In genomic region chr13:109840201-109840892, GRCh38 we compare ENCODE assay signal across 10 cellular contexts. TPM values are rescaled to one million over a fixed set of nuclear protein-coding genes. Genes with fewer than 3 reads are reported as not detected.
DNase-seq lines count a peak whose midpoint lies in the region; ATAC-seq and TF ChIP-seq lines count a peak whose summit lies in the region.
"Had no signal": no experiment of that assay in that cellular context is flagged by ENCODE, and none has a peak within 500 bp of the region (broad histone marks: within the 10 kb centered on the region; RNA-seq: fewer than 3 reads in every experiment).

No MANE protein-coding gene starts in this region.

- H3K9me3 Mint-ChIP-seq in activated CD8-positive, alpha-beta T cell treated with anti-CD3 and anti-CD28 coated beads for 36 hours, result no peaks in the 10 kb centered on the region
- no peaks in the 10 kb centered on the region for H3K9me3 Mint-ChIP-seq in activated CD8-positive, alpha-beta T cell treated with anti-CD3 and anti-CD28 coated beads, Interleukin-2, amount 10 ng/mL, durations not matched to agents 7 days and 5 days (ENCODE audit: insufficient read depth)
- H3K9me3 Mint-ChIP-seq: CD8-positive, alpha-beta memory T cell had no signal

- H3K27me3 Mint-ChIP-seq in activated CD8-positive, alpha-beta T cell treated with anti-CD3 and anti-CD28 coated beads for 36 hours, result peaks cover 18% of the 10 kb centered on the region
- H3K27me3 Mint-ChIP-seq in activated CD8-positive, alpha-beta T cell treated with anti-CD3 and anti-CD28 coated beads, Interleukin-2, amount 10 ng/mL, durations not matched to agents 7 days and 5 days (ENCODE audit: low read depth), result peaks cover 7% of the 10 kb centered on the region

- ATAC-seq in activated CD8-positive, alpha-beta T cell treated with anti-CD3 and anti-CD28 coated beads for 36 hours, result peak; percentile 97
- no peak for ATAC-seq in activated CD8-positive, alpha-beta T cell treated with anti-CD3 and anti-CD28 coated beads, Interleukin-2, amount 10 ng/mL, durations not matched to agents 7 days and 5 days

- H3K27ac Mint-ChIP-seq in activated CD8-positive, alpha-beta T cell treated with anti-CD3 and anti-CD28 coated beads for 36 hours, result no peak overlapping the region
- no peak overlapping the region for H3K27ac Mint-ChIP-seq in activated CD8-positive, alpha-beta T cell treated with anti-CD3 and anti-CD28 coated beads, Interleukin-2, amount 10 ng/mL, durations not matched to agents 7 days and 5 days
- H3K27ac Mint-ChIP-seq: CD8-positive, alpha-beta memory T cell had no signal

- no peaks in the 10 kb centered on the region for H3K36me3 Mint-ChIP-seq in activated CD8-positive, alpha-beta T cell treated with anti-CD3 and anti-CD28 coated beads for 36 hours (ENCODE audit: low read depth)
- no peaks in the 10 kb centered on the region for H3K36me3 Mint-ChIP-seq in activated CD8-positive, alpha-beta T cell treated with anti-CD3 and anti-CD28 coated beads, Interleukin-2, amount 10 ng/mL, durations not matched to agents 7 days and 5 days (ENCODE audit: low read depth)
- H3K36me3 Mint-ChIP-seq: CD8-positive, alpha-beta memory T cell had no signal

- no peak for TF ChIP-seq CTCF in activated CD8-positive, alpha-beta T cell treated with anti-CD3 and anti-CD28 coated beads for 36 hours (IDR thresholded peaks at IDR 0.05)
- no peak for TF ChIP-seq CTCF in epithelial cell of esophagus (IDR thresholded peaks at IDR 0.05; ENCODE audit: insufficient read depth, low read depth, low read length, missing control alignments)

- peaks cover 6% of the 10 kb centered on the region for H3K4me1 Mint-ChIP-seq in activated CD8-positive, alpha-beta T cell treated with anti-CD3 and anti-CD28 coated beads for 36 hours (ENCODE audit: low read depth)
- H3K4me1 Mint-ChIP-seq in activated CD8-positive, alpha-beta T cell treated with anti-CD3 and anti-CD28 coated beads, Interleukin-2, amount 10 ng/mL, durations not matched to agents 7 days and 5 days (ENCODE audit: low read depth), result peaks cover 7% of the 10 kb centered on the region

- no peak overlapping the region for H3K4me3 Mint-ChIP-seq in activated CD8-positive, alpha-beta T cell treated with anti-CD3 and anti-CD28 coated beads for 36 hours
- no peak overlapping the region for H3K4me3 Mint-ChIP-seq in activated CD8-positive, alpha-beta T cell treated with anti-CD3 and anti-CD28 coated beads, Interleukin-2, amount 10 ng/mL, durations not matched to agents 7 days and 5 days
- H3K4me3 Mint-ChIP-seq: CD8-positive, alpha-beta memory T cell had no signal

- intact Hi-C loops in activated CD8-positive, alpha-beta T cell treated with anti-CD3 and anti-CD28 coated beads for 36 hours (cut with micrococcal nuclease), result no loop called here

- CTCF ChIA-PET in activated CD8-positive, alpha-beta T cell treated with anti-CD3 and anti-CD28 coated beads for 36 hours (lab: Charles Lee), result no interaction called here
- CTCF ChIA-PET in activated CD8-positive, alpha-beta T cell treated with anti-CD3 and anti-CD28 coated beads, Interleukin-2, amount 10 ng/mL, durations not matched to agents 7 days and 5 days (lab: Charles Lee), result no interaction called here

- no peak overlapping the region for H3K4me3 ChIP-seq in epithelial cell of esophagus (ENCODE audit: low read length)
- H3K4me3 ChIP-seq: left ventricle myocardium inferior had no signal

- peak; percentile 42 for DNase-seq in activated CD8-positive, alpha-beta T cell treated with anti-CD3 and anti-CD28 coated beads for 36 hours
- DNase-seq in activated CD8-positive, alpha-beta T cell treated with anti-CD3 and anti-CD28 coated beads, Interleukin-2, amount 10 ng/mL, durations not matched to agents 7 days and 5 days, result no peak
- DNase-seq in NCI-H226 (peak; percentile 27), epithelial cell of esophagus (ENCODE audit: low read depth) (peak; percentile 82), NCI-H1436 (lab: John Stamatoyannopoulos, UW) (no peak), NCI-H2029 (lab: John Stamatoyannopoulos, UW) (no peak), NCI-H2196 treated with DMSO at 0.1 percent for 48 hours (lab: John Stamatoyannopoulos, UW; ENCODE audit: unreplicated experiment) (no peak)
- DNase-seq in stimulated activated CD4-positive, alpha-beta T cell treated with anti-CD3 and anti-CD28 coated beads, TNF-alpha, amount 100 ng/mL, for 48 hours (ENCODE audit: low read depth in 3 of 3), result peak in 2 of 3 donors; percentile 3 to 25
- DNase-seq: CD8-positive, alpha-beta memory T cell; left ventricle myocardium inferior had no signal

- POLR2A ChIA-PET in activated CD8-positive, alpha-beta T cell treated with anti-CD3 and anti-CD28 coated beads for 36 hours (lab: Charles Lee), result no interaction called here
- POLR2A ChIA-PET in activated CD8-positive, alpha-beta T cell treated with anti-CD3 and anti-CD28 coated beads, Interleukin-2, amount 10 ng/mL, durations not matched to agents 7 days and 5 days (lab: Charles Lee), result no interaction called here

RNA-seq across cellular contexts. Expression of gene IRS2, which starts 54.0 kb away (rescaled TPM):
- 1 to 10 TPM; 2.8 TPM for total RNA-seq in activated CD8-positive, alpha-beta T cell treated with anti-CD3 and anti-CD28 coated beads for 36 hours
- total RNA-seq in activated CD8-positive, alpha-beta T cell treated with anti-CD3 and anti-CD28 coated beads, Interleukin-2, amount 10 ng/mL, durations not matched to agents 7 days and 5 days, result 1 to 10 TPM; 3.2 to 3.3 TPM

Comparison
In these comparisons a context has a peak if more than half of its experiments do, and no peak if none do; other contexts are left out.
1. DNase-seq: peak in activated CD8-positive, alpha-beta T cell treated with anti-CD3 and anti-CD28 coated beads for 36 hours (single experiment), NCI-H226 (single experiment), epithelial cell of esophagus (single experiment) and stimulated activated CD4-positive, alpha-beta T cell treated with anti-CD3 and anti-CD28 coated beads, TNF-alpha, amount 100 ng/mL, for 48 hours (2 of 3); none in activated CD8-positive, alpha-beta T cell treated with anti-CD3 and anti-CD28 coated beads, Interleukin-2, amount 10 ng/mL, durations not matched to agents 7 days and 5 days (single experiment), NCI-H1436 (single experiment), NCI-H2029 (single experiment) and NCI-H2196 treated with DMSO at 0.1 percent for 48 hours (single experiment).